10 cellular contexts compared by ENCODE assay signal in the genomic region with DNA sequence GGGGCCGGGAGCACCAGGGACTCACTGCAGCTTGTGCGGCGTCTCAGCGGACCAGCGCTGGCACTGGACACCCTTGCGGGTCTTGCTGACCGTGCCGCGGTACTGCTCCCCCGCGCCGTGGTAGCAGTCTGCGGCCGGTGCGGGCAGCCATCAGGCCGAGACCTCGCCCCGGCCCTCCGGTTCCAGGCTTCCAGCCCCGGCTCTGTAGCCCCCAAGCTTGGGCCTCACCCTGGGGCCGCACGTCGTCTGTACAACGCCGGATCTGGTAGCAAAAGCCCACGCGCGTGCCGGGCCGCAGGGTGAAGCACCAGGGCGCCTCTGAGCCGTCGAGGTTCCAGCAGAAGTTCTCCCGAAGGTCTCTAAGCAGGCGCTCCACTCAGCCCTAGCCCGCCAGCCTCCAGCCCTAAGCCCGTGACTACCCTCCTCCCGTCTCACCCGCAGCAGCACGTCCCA. TPM values are rescaled to one million over a fixed set of nuclear protein-coding genes. Genes with fewer than 3 reads are reported as not detected.
A peak's percentile ranks its signal among the peaks of the same experiment; 100 is the strongest.
DNase-seq lines count a peak whose midpoint lies in the region; ATAC-seq and TF ChIP-seq lines count a peak whose summit lies in the region.
"Not testable (repeated sequence)": the region's sequence is repeated elsewhere in the genome, so short reads cannot be mapped to it uniquely, and the experiment has no call there.
"Had no signal": no experiment of that assay in that cellular context is flagged by ENCODE, and none has a peak within 500 bp of the region (broad histone marks: within the 10 kb centered on the region; RNA-seq: fewer than 3 reads in every experiment).

No MANE protein-coding gene starts in this region.

- H3K4me1 Mint-ChIP-seq in GM23338; activated CD4-positive, alpha-beta T cell treated with anti-CD3 and anti-CD28 coated beads, Interleukin-2, amount 10 ng/mL, durations not matched to agents 24 days and 14 days; activated T-helper 17 cell treated with anti-CD3 and anti-CD28 coated beads, Interleukin-2, amount 50 U/mL, for 72 hours; naive thymus-derived CD8-positive, alpha-beta T cell: not testable (repeated sequence)

- H3K9me3 Mint-ChIP-seq in GM23338; activated CD4-positive, alpha-beta T cell treated with anti-CD3 and anti-CD28 coated beads, Interleukin-2, amount 10 ng/mL, durations not matched to agents 24 days and 14 days; activated T-helper 17 cell treated with anti-CD3 and anti-CD28 coated beads, Interleukin-2, amount 50 U/mL, for 72 hours; naive thymus-derived CD8-positive, alpha-beta T cell: not testable (repeated sequence)

- H3K27ac ChIP-seq in GM23338 (ENCODE audit: low read depth); heart right ventricle; aorta (ENCODE audit: low read depth in 1 of 2, low read length in 2 of 2): not testable (repeated sequence)

- ATAC-seq in GM23338, result peak; percentile 34
- ATAC-seq in activated T-helper 17 cell treated with anti-CD3 and anti-CD28 coated beads, Interleukin-2, amount 50 U/mL, for 72 hours (replicated peaks), result peak; percentile 43
- ATAC-seq in heart right ventricle, result peak in 5 of 8 donors; percentile 15 to 39 (median 27)
- ATAC-seq in left lobe of liver, result peak; percentile 7
- peak; percentile 47 to 56 for ATAC-seq in naive thymus-derived CD8-positive, alpha-beta T cell
- ATAC-seq in sciatic nerve, result peak; percentile 30
- ATAC-seq in aorta (ENCODE audit: low FRiP score), result peak; percentile 53

- TF ChIP-seq CTCF in GM23338 (conservative IDR thresholded peaks at IDR 0.05; ENCODE audit: low read depth in 2 of 2); heart right ventricle (IDR thresholded peaks at IDR 0.05): not testable (repeated sequence)

- peak overlapping the region; percentile 83 for H3K4me2 ChIP-seq in GM23338

- H3K4me3 Mint-ChIP-seq in GM23338, result peak overlapping the region; percentile 70
- H3K4me3 Mint-ChIP-seq in activated CD4-positive, alpha-beta T cell treated with anti-CD3 and anti-CD28 coated beads, Interleukin-2, amount 10 ng/mL, durations not matched to agents 24 days and 14 days; activated T-helper 17 cell treated with anti-CD3 and anti-CD28 coated beads, Interleukin-2, amount 50 U/mL, for 72 hours: not testable (repeated sequence)
- peak overlapping the region in 1 of 10 donors; percentile 51 for H3K4me3 Mint-ChIP-seq in naive thymus-derived CD8-positive, alpha-beta T cell

- 11 to 22% methylated on average over 38 to 40 of the region's 40 CpGs for WGBS in heart right ventricle, 2 donors
- 22 to 28% methylated on average over 34 to 40 of the region's 40 CpGs for WGBS in aorta, 2 donors

- intact Hi-C loops in activated CD4-positive, alpha-beta T cell treated with anti-CD3 and anti-CD28 coated beads, Interleukin-2, amount 10 ng/mL, durations not matched to agents 24 days and 14 days (cut with micrococcal nuclease); heart right ventricle (cut with DNase I); sciatic nerve (cut with DNase I); aorta (cut with DNase I): not testable (repeated sequence)

- DNase-seq in GM23338 (ENCODE audit: low spot score) (peak; percentile 48), left lobe of liver (ENCODE audit: low spot score) (peak; percentile 47), aorta (peak; percentile 29 to 75)
- peak; percentile 49 for DNase-seq in activated CD4-positive, alpha-beta T cell treated with anti-CD3 and anti-CD28 coated beads, Interleukin-2, amount 10 ng/mL, durations not matched to agents 24 days and 14 days
- DNase-seq in heart right ventricle; sciatic nerve (ENCODE audit: low spot score): not testable (repeated sequence)
- peak in 2 of 10 donors; percentile 7 to 36 for DNase-seq in naive thymus-derived CD8-positive, alpha-beta T cell

- not testable (repeated sequence) for H3K27me3 Mint-ChIP-seq in GM23338 (ENCODE audit: insufficient read depth, low read depth, poor library complexity); activated CD4-positive, alpha-beta T cell treated with anti-CD3 and anti-CD28 coated beads, Interleukin-2, amount 10 ng/mL, durations not matched to agents 24 days and 14 days; activated T-helper 17 cell treated with anti-CD3 and anti-CD28 coated beads, Interleukin-2, amount 50 U/mL, for 72 hours; naive thymus-derived CD8-positive, alpha-beta T cell

- H3K36me3 ChIP-seq in GM23338 (ENCODE audit: insufficient read depth); heart right ventricle; aorta (ENCODE audit: control insufficient read depth in 1 of 2, insufficient read depth in 2 of 2, low read length in 1 of 2): not testable (repeated sequence)

- H3K4me3 ChIP-seq in GM23338 (peak overlapping the region; percentile 56), heart right ventricle (peak overlapping the region in 1 of 10 donors; percentile 3)
- H3K4me3 ChIP-seq in aorta (ENCODE audit: low read length in 2 of 2), result not testable (repeated sequence)

- not testable (repeated sequence) for H3K79me2 ChIP-seq in GM23338 (replicated peaks; ENCODE audit: insufficient read depth)

- not testable (repeated sequence) for H3F3A ChIP-seq in GM23338 (replicated peaks; ENCODE audit: low read depth)

- not testable (repeated sequence) for H3K4me1 ChIP-seq in GM23338 (ENCODE audit: insufficient read depth); heart right ventricle; aorta (ENCODE audit: control insufficient read depth in 1 of 2, insufficient read depth in 2 of 2, low read length in 2 of 2)

- not testable (repeated sequence) for H4K20me1 ChIP-seq in GM23338 (replicated peaks; ENCODE audit: insufficient read depth)

- not testable (repeated sequence) for H3K9me2 ChIP-seq in GM23338 (ENCODE audit: insufficient read depth)

- not testable (repeated sequence) for H3K27ac Mint-ChIP-seq in GM23338; activated CD4-positive, alpha-beta T cell treated with anti-CD3 and anti-CD28 coated beads, Interleukin-2, amount 10 ng/mL, durations not matched to agents 24 days and 14 days; activated T-helper 17 cell treated with anti-CD3 and anti-CD28 coated beads, Interleukin-2, amount 50 U/mL, for 72 hours; naive thymus-derived CD8-positive, alpha-beta T cell

- H3K9me3 ChIP-seq in heart right ventricle; aorta (ENCODE audit: control insufficient read depth, low read length): not testable (repeated sequence)

- H2AFZ ChIP-seq in GM23338, result not testable (repeated sequence)

- H3K36me3 Mint-ChIP-seq in GM23338 (ENCODE audit: low read depth); activated CD4-positive, alpha-beta T cell treated with anti-CD3 and anti-CD28 coated beads, Interleukin-2, amount 10 ng/mL, durations not matched to agents 24 days and 14 days (ENCODE audit: low read depth); activated T-helper 17 cell treated with anti-CD3 and anti-CD28 coated beads, Interleukin-2, amount 50 U/mL, for 72 hours (ENCODE audit: low read depth); naive thymus-derived CD8-positive, alpha-beta T cell: not testable (repeated sequence)

- H3K27me3 ChIP-seq in GM23338 (ENCODE audit: insufficient read depth) (peaks cover 19% of the 10 kb centered on the region), heart right ventricle (peaks cover 4 to 28% (median 12%) of the 10 kb centered on the region in 7 donors)
- H3K27me3 ChIP-seq in aorta (ENCODE audit: control insufficient read depth in 1 of 2, insufficient read depth in 2 of 2, low read length in 1 of 2), result not testable (repeated sequence)

- POLR2A ChIA-PET in naive thymus-derived CD8-positive, alpha-beta T cell (lab: Charles Lee), result not testable (repeated sequence)

RNA-seq across cellular contexts. Expression of a gene that starts 18.8 kb away (rescaled TPM):
- under 0.01 TPM in 1 of 2 replicates, not detected in the other for total RNA-seq in GM23338 (2014; rRNA removed; shearing (Covaris generic))
- polyA plus RNA-seq in GM23338 (2016; fragmentation: Nextera tagmentation; extraction: Ambion mirVana), result not detected in 2 replicates
- total RNA-seq in activated CD4-positive, alpha-beta T cell treated with anti-CD3 and anti-CD28 coated beads, Interleukin-2, amount 10 ng/mL, durations not matched to agents 24 days and 14 days, result 1,962 and 2,189 TPM in 2 replicates
- total RNA-seq in activated T-helper 17 cell treated with anti-CD3 and anti-CD28 coated beads, Interleukin-2, amount 50 U/mL, for 72 hours, result 1,000 to 10,000 TPM; 1,202 to 2,371 TPM
- 1,000 to 10,000 TPM in 8 of 10 donors, 100 to 1,000 TPM in 2; 635 to 5,242 (median 1,949) TPM for total RNA-seq in heart right ventricle
- not detected for polyA plus RNA-seq in heart right ventricle
- total RNA-seq in left lobe of liver, result 1,159 TPM
- total RNA-seq in naive thymus-derived CD8-positive, alpha-beta T cell, result 1,000 to 10,000 TPM; 3,449 to 3,916 TPM
- 10 to 100 TPM in 1 of 3 donors, not detected in 2; 22.6 TPM for polyA plus RNA-seq in naive thymus-derived CD8-positive, alpha-beta T cell
- 13,769 TPM for total RNA-seq in sciatic nerve
- 1,000 to 10,000 TPM; 7,231 to 8,154 TPM for total RNA-seq in aorta
- not detected for polyA plus RNA-seq in aorta
- total RNA-seq: H4 had no signal
- polyA plus RNA-seq: CD14-positive monocyte had no signal

Comparison
In these comparisons a context has a peak if more than half of its experiments do, and no peak if none do; other contexts are left out.
1. RNA of a gene that starts 18.8 kb away (total RNA-seq): 13,769 TPM in sciatic nerve (single experiment), 7,231 to 8,154 TPM in aorta, 3,449 to 3,916 TPM in naive thymus-derived CD8-positive, alpha-beta T cell, 1,202 to 2,371 TPM in activated T-helper 17 cell treated with anti-CD3 and anti-CD28 coated beads, Interleukin-2, amount 50 U/mL, for 72 hours, 635 to 5,242 TPM in heart right ventricle, 1,962 to 2,189 TPM in activated CD4-positive, alpha-beta T cell treated with anti-CD3 and anti-CD28 coated beads, Interleukin-2, amount 10 ng/mL, durations not matched to agents 24 days and 14 days and 1,159 TPM in left lobe of liver (single experiment); under 0.01 TPM in GM23338; every median in the first group is over 100 times any median in the second.
2. Peak in every context shown above with its lines, with median percentiles within 50 percentile points of each other: ATAC-seq.